In genomic region chr22:20130319-20130718, GRCh38 we compare ENCODE assay signal across 8 cellular contexts. TPM values are rescaled to one million over a fixed set of nuclear protein-coding genes. Genes with fewer than 3 reads are reported as not detected.
A peak's percentile ranks its signal among the peaks of the same experiment; 100 is the strongest.
DNase-seq lines count a peak whose midpoint lies in the region; ATAC-seq and FAIRE-seq lines count a peak whose summit lies in the region.

No MANE protein-coding gene starts in this region.

- no peaks in the 10 kb centered on the region for H3K9me3 ChIP-seq in right cardiac atrium (ENCODE audit: control insufficient read depth, low read length)

- 76% methylated on average over 3 of the region's 3 CpGs for WGBS in right cardiac atrium

- FAIRE-seq in urothelium cell line (lab: Jason Lieb, UNC) = peak; percentile 35

- intact Hi-C loops in right cardiac atrium (cut with DNase I) (no loop called here), left ventricle myocardium superior (cut with micrococcal nuclease) (no loop called here), left colon (cut with DNase I, micrococcal nuclease) (no loop called here)

- H3K27me3 Mint-ChIP-seq in activated CD4-positive, alpha-beta memory T cell treated with anti-CD3 and anti-CD28 coated beads, Interleukin-2, amount 10 ng/mL, durations not matched to agents 7 days and 5 days = no peaks in the 10 kb centered on the region

- CTCF ChIA-PET in activated CD4-positive, alpha-beta memory T cell treated with anti-CD3 and anti-CD28 coated beads, Interleukin-2, amount 10 ng/mL, durations not matched to agents 7 days and 5 days (lab: Charles Lee) = interaction anchor here (0.6 to 2.2 kb wide), 3 partner anchors 13 to 129 kb away, joined by 3 to 11 read pairs (median 4); partner anchors contain the start of gene TRMT2A

- no peak overlapping the region for H3K4me3 ChIP-seq in right cardiac atrium (ENCODE audit: low read length)

- H3K27me3 ChIP-seq in right cardiac atrium (ENCODE audit: control insufficient read depth, insufficient read depth) = no peaks in the 10 kb centered on the region

- POLR2A ChIA-PET in activated CD4-positive, alpha-beta memory T cell treated with anti-CD3 and anti-CD28 coated beads, Interleukin-2, amount 10 ng/mL, durations not matched to agents 7 days and 5 days (lab: Charles Lee) = interaction anchor here (1.0 to 5.7 kb wide), 4 partner anchors 9 to 29 kb away, joined by 3 to 56 read pairs (median 3); partner anchors contain the start of genes RANBP1 and TRMT2A

- H3K9me3 Mint-ChIP-seq in activated CD4-positive, alpha-beta memory T cell treated with anti-CD3 and anti-CD28 coated beads, Interleukin-2, amount 10 ng/mL, durations not matched to agents 7 days and 5 days = no peaks in the 10 kb centered on the region

- H3K4me1 Mint-ChIP-seq in activated CD4-positive, alpha-beta memory T cell treated with anti-CD3 and anti-CD28 coated beads, Interleukin-2, amount 10 ng/mL, durations not matched to agents 7 days and 5 days = peaks cover 20% of the 10 kb centered on the region

- H3K27ac ChIP-seq in right cardiac atrium (ENCODE audit: low read length) = peak overlapping the region; percentile 1

- no peak overlapping the region for H3K27ac Mint-ChIP-seq in activated CD4-positive, alpha-beta memory T cell treated with anti-CD3 and anti-CD28 coated beads, Interleukin-2, amount 10 ng/mL, durations not matched to agents 7 days and 5 days

- H3K36me3 Mint-ChIP-seq in activated CD4-positive, alpha-beta memory T cell treated with anti-CD3 and anti-CD28 coated beads, Interleukin-2, amount 10 ng/mL, durations not matched to agents 7 days and 5 days (ENCODE audit: low read depth) = peaks cover 22% of the 10 kb centered on the region

- H3K4me3 Mint-ChIP-seq in activated CD4-positive, alpha-beta memory T cell treated with anti-CD3 and anti-CD28 coated beads, Interleukin-2, amount 10 ng/mL, durations not matched to agents 7 days and 5 days = peak overlapping the region; percentile 46

- peaks cover 6% of the 10 kb centered on the region for H3K4me1 ChIP-seq in right cardiac atrium (ENCODE audit: control insufficient read depth, insufficient read depth, low read length)

- ATAC-seq in right cardiac atrium (no peak), left ventricle myocardium superior (no peak), left colon (peak; percentile 38)

- DNase-seq in right cardiac atrium = no peak
- DNase-seq in left ventricle myocardium superior = no peak
- no peak for DNase-seq in activated CD4-positive, alpha-beta memory T cell treated with anti-CD3 and anti-CD28 coated beads, Interleukin-2, amount 10 ng/mL, durations not matched to agents 7 days and 5 days
- no peak for DNase-seq in left colon
- DNase-seq in urothelium cell line (ENCODE audit: low spot score) = no peak
- no peak for DNase-seq in iPS-NIHi7 (ENCODE audit: extremely low spot score)
- DNase-seq in CD1c-positive myeloid dendritic cell (ENCODE audit: extremely low spot score) = no peak
- no peak for DNase-seq in NCI-H2227 treated with DMSO at 0.1 percent for 48 hours (lab: John Stamatoyannopoulos, UW)

RNA-seq across cellular contexts. Expression of gene ZDHHC8, which starts 1.3 kb away (rescaled TPM):
- 10 to 100 TPM; 49.1 to 64.7 (median 55.7) TPM for total RNA-seq in right cardiac atrium
- polyA plus RNA-seq in right cardiac atrium = 34.2 TPM
- 51.6 TPM for total RNA-seq in left ventricle myocardium superior
- 10 to 100 TPM; 44.2 to 48.3 TPM for total RNA-seq in activated CD4-positive, alpha-beta memory T cell treated with anti-CD3 and anti-CD28 coated beads, Interleukin-2, amount 10 ng/mL, durations not matched to agents 7 days and 5 days
- 10 to 100 TPM; 36.9 to 37.0 TPM for total RNA-seq in left colon

RNA-seq across cellular contexts. Expression of gene TRMT2A, which starts 13.3 kb away (rescaled TPM):
- total RNA-seq in right cardiac atrium (10 to 100 TPM; 23.1 to 32.0 (median 29.7) TPM), left ventricle myocardium superior (28.5 TPM), left colon (10 to 100 TPM; 33.3 to 36.4 TPM)
- 23.1 TPM for polyA plus RNA-seq in right cardiac atrium
- 10 to 100 TPM; 71.8 to 75.2 TPM for total RNA-seq in activated CD4-positive, alpha-beta memory T cell treated with anti-CD3 and anti-CD28 coated beads, Interleukin-2, amount 10 ng/mL, durations not matched to agents 7 days and 5 days

RNA-seq across cellular contexts. Expression of gene RANBP1, which starts 14.4 kb away (rescaled TPM):
- total RNA-seq in right cardiac atrium (10 to 100 TPM; 32.5 to 46.8 (median 39.5) TPM), left ventricle myocardium superior (36.6 TPM), left colon (10 to 100 TPM; 57.2 to 80.3 TPM)
- 33.3 TPM for polyA plus RNA-seq in right cardiac atrium
- total RNA-seq in activated CD4-positive, alpha-beta memory T cell treated with anti-CD3 and anti-CD28 coated beads, Interleukin-2, amount 10 ng/mL, durations not matched to agents 7 days and 5 days = 100 to 1,000 TPM; 176 to 181 TPM

RNA-seq across cellular contexts. Expression of gene CCDC188, which starts 20.5 kb away (rescaled TPM):
- total RNA-seq in right cardiac atrium = under 1 TPM; 0.22 to 0.83 (median 0.39) TPM
- 0.54 TPM for polyA plus RNA-seq in right cardiac atrium
- total RNA-seq in left ventricle myocardium superior = 0.27 TPM
- under 1 TPM; 0.33 to 0.76 TPM for total RNA-seq in activated CD4-positive, alpha-beta memory T cell treated with anti-CD3 and anti-CD28 coated beads, Interleukin-2, amount 10 ng/mL, durations not matched to agents 7 days and 5 days
- 1 to 10 TPM in 1 of 2 donors, under 1 TPM in 1; 0.58 to 1.5 TPM for total RNA-seq in left colon

RNA-seq across cellular contexts. Expression of gene DGCR8, which starts 50.3 kb away (rescaled TPM):
- total RNA-seq in right cardiac atrium = 10 to 100 TPM; 15.5 to 18.6 (median 17.0) TPM
- 11.2 TPM for polyA plus RNA-seq in right cardiac atrium
- 17.7 TPM for total RNA-seq in left ventricle myocardium superior
- 10 to 100 TPM; 40.4 to 41.1 TPM for total RNA-seq in activated CD4-positive, alpha-beta memory T cell treated with anti-CD3 and anti-CD28 coated beads, Interleukin-2, amount 10 ng/mL, durations not matched to agents 7 days and 5 days
- 10 to 100 TPM; 32.7 to 46.8 TPM for total RNA-seq in left colon
